Comparison of ENCODE assay signal across 22 cellular contexts in genomic region chr2:224014336-224014735, GRCh38.
"Had no signal": no experiment of that assay in that cellular context is flagged by ENCODE, and none has a peak within 500 bp of the region (broad histone marks: within the 10 kb centered on the region; RNA-seq: fewer than 3 reads in every experiment).

No MANE protein-coding gene starts in this region.

- DNase-seq: IMR-90, Karpas-422, KG1, MG63, NCI-H1092 treated with DMSO at 0.1 percent for 48 hours, NCI-H1436, NCI-H187, NCI-H2029, NCI-H2081 treated with DMSO at 0.1 percent for 48 hours, NCI-H2171, NCI-H226, NCI-H446, NCI-H510A, NCI-H524 treated with DMSO at 0.1 percent for 48 hours, NCI-H69, NCI-H774, SHP77 treated with DMSO at 0.1 percent for 48 hours, SK-N-SH, SW 1271 had no signal

- H3K27ac ChIP-seq: SJSA1 had no signal

- H3K4me3 ChIP-seq: MG63, SJSA1 had no signal

- H3K4me2 ChIP-seq: SK-N-SH had no signal

- H3K9me3 ChIP-seq: MG63, SJSA1, SK-N-SH had no signal

- H3K27me3 ChIP-seq: MG63, SJSA1 had no signal

- H3K9ac ChIP-seq: SK-N-SH had no signal

- ATAC-seq: HepG2, Right ventricle myocardium inferior had no signal

- H3K36me3 ChIP-seq: MG63, SJSA1 had no signal
